Comparison of ENCODE assay signal across 9 cellular contexts in genomic region chr2:179440642-179441251, GRCh38.
DNase-seq lines count a peak whose midpoint lies in the region; ATAC-seq and TF ChIP-seq lines count a peak whose summit lies in the region.
"Had no signal": no experiment of that assay in that cellular context is flagged by ENCODE, and none has a peak within 500 bp of the region (broad histone marks: within the 10 kb centered on the region; RNA-seq: fewer than 3 reads in every experiment).

No MANE protein-coding gene starts in this region.

- ATAC-seq in GM19372 (IDR thresholded peaks at IDR 0.05; ENCODE audit: low read depth, unreplicated experiment) (peak; percentile 65), memory B cell (ENCODE audit: low read depth) (peak; percentile 53), HG02678 (IDR thresholded peaks at IDR 0.05; ENCODE audit: unreplicated experiment) (no peak)

- H3K9me3 Mint-ChIP-seq in Calu3 (ENCODE audit: low read depth, unreplicated experiment) (no peaks in the 10 kb centered on the region), memory B cell (no peaks in the 10 kb centered on the region)
- H3K9me3 Mint-ChIP-seq: T-helper 1 cell treated with Interleukin-12 subunit alpha and Interleukin-12 subunit beta and Interleukin-4 antibody, amounts not matched to agents 30 μg/mL and 1 μg/mL, for 36 hours had no signal

- intact Hi-C loops in Calu3 (cut with micrococcal nuclease; ENCODE audit: unreplicated experiment): loop anchor here (5.0 kb wide), 1 partner anchor 137 kb away; no protein-coding TSS in a partner anchor

- no TSS peak for BruUV-seq in Calu3 (replicated peaks; lab: Mats Ljungman, UMichigan)

- H3K36me3 Mint-ChIP-seq in Calu3 (ENCODE audit: insufficient read depth, unreplicated experiment) (no peaks in the 10 kb centered on the region), memory B cell (no peaks in the 10 kb centered on the region)

- DNase-seq in Calu3 (no peak), NAMALWA (ENCODE audit: low spot score) (peak; percentile 70), astrocyte of the spinal cord (ENCODE audit: low read depth, low spot score) (peak; percentile 52), memory B cell (ENCODE audit: low spot score in 2 of 2) (peak; percentile 10 to 56), 8988T (no peak), nucleus accumbens (lab: John Stamatoyannopoulos, UW) (no peak)

- H3K27ac Mint-ChIP-seq in Calu3 (ENCODE audit: unreplicated experiment) (no peak overlapping the region), memory B cell (no peak overlapping the region)
- H3K27ac Mint-ChIP-seq: T-helper 1 cell treated with Interleukin-12 subunit alpha and Interleukin-12 subunit beta and Interleukin-4 antibody, amounts not matched to agents 30 μg/mL and 1 μg/mL, for 36 hours had no signal

- peak; percentile 26 for TF ChIP-seq CTCF in Calu3 (IDR thresholded peaks at IDR 0.05; ENCODE audit: unreplicated experiment)
- peak; percentile 58 for TF ChIP-seq CTCF in astrocyte of the spinal cord (IDR thresholded peaks at IDR 0.05; ENCODE audit: low read depth, low read length)

- H3K4me1 Mint-ChIP-seq in Calu3 (ENCODE audit: low read depth, unreplicated experiment) (peaks cover 32% of the 10 kb centered on the region), memory B cell (no peaks in the 10 kb centered on the region)

- no peak overlapping the region for H3K4me3 ChIP-seq in astrocyte of the spinal cord (ENCODE audit: low read depth, low read length)

- CTCF ChIA-PET in Calu3 (lab: Charles Lee): interaction anchor here (1.0 kb wide), 1 partner anchor 222 kb away, joined by 3 read pairs; no protein-coding TSS in a partner anchor

- no peak overlapping the region for H3K4me3 Mint-ChIP-seq in Calu3 (ENCODE audit: low read depth, unreplicated experiment)
- no peak overlapping the region for H3K4me3 Mint-ChIP-seq in memory B cell
- H3K4me3 Mint-ChIP-seq: T-helper 1 cell treated with Interleukin-12 subunit alpha and Interleukin-12 subunit beta and Interleukin-4 antibody, amounts not matched to agents 30 μg/mL and 1 μg/mL, for 36 hours had no signal

- in situ Hi-C loops in astrocyte of the spinal cord (cut with HindIII; ENCODE audit: low sequenced_read_pairs): no loop called here

- H3K27me3 Mint-ChIP-seq in Calu3 (ENCODE audit: unreplicated experiment) (no peaks in the 10 kb centered on the region), memory B cell (peaks cover 11% of the 10 kb centered on the region)

Comparison
In these comparisons a context has a peak if more than half of its experiments do, and no peak if none do; other contexts are left out.
1. DNase-seq: peak in NAMALWA (single experiment), astrocyte of the spinal cord (single experiment) and memory B cell (2 of 2); none in Calu3 (single experiment), 8988T (single experiment) and nucleus accumbens (0 of 56).